In genomic region chr10:133307776-133308430, GRCh38 we compare ENCODE assay signal across 7 cellular contexts. TPM values are rescaled to one million over a fixed set of nuclear protein-coding genes. Genes with fewer than 3 reads are reported as not detected.
DNase-seq lines count a peak whose midpoint lies in the region; ATAC-seq and TF ChIP-seq lines count a peak whose summit lies in the region.

No MANE protein-coding gene starts in this region.

- peaks cover 28% of the 10 kb centered on the region for H3K4me1 ChIP-seq in lower lobe of right lung

- peak overlapping the region; percentile 74 for H3K4me3 ChIP-seq in GM12875 (ENCODE audit: low read depth, low read length)
- peak overlapping the region; percentile 96 for H3K4me3 ChIP-seq in lower lobe of right lung

- TF ChIP-seq CTCF in GM12875 (IDR thresholded peaks at IDR 0.05; ENCODE audit: borderline replicate concordance, insufficient read depth, low read depth, low read length) (peak; percentile 84), lower lobe of right lung (IDR thresholded peaks at IDR 0.05) (peak; percentile 70)

- H3K27ac ChIP-seq in lower lobe of right lung = peak overlapping the region; percentile 99

- H3K36me3 ChIP-seq in lower lobe of right lung = peaks cover 34% of the 10 kb centered on the region

- peak overlapping the region; percentile 99 for H3K27ac Mint-ChIP-seq in dendritic cell treated with granulocyte-macrophage colony-stimulating factor and Interleukin-4, amounts not matched to agents 40 ng/mL and 50 ng/mL, for 4 days

- peak overlapping the region; percentile 96 for H3K4me3 Mint-ChIP-seq in dendritic cell treated with granulocyte-macrophage colony-stimulating factor and Interleukin-4, amounts not matched to agents 40 ng/mL and 50 ng/mL, for 4 days

- no peaks in the 10 kb centered on the region for H3K9me3 ChIP-seq in lower lobe of right lung

- no peaks in the 10 kb centered on the region for H3K27me3 Mint-ChIP-seq in dendritic cell treated with granulocyte-macrophage colony-stimulating factor and Interleukin-4, amounts not matched to agents 40 ng/mL and 50 ng/mL, for 4 days

- H3K36me3 Mint-ChIP-seq in dendritic cell treated with granulocyte-macrophage colony-stimulating factor and Interleukin-4, amounts not matched to agents 40 ng/mL and 50 ng/mL, for 4 days (ENCODE audit: low read depth) = peaks cover 78% of the 10 kb centered on the region

- DNase-seq in NCI-H2081 (lab: John Stamatoyannopoulos, UW) = peak; percentile 64 to 74
- peak; percentile 78 to 81 for DNase-seq in activated CD4-positive, alpha-beta T cell treated with anti-CD3 and anti-CD28 coated beads for 24 hours (ENCODE audit: low read depth in 2 of 2)
- peak; percentile 92 for DNase-seq in lower lobe of right lung
- peak; percentile 55 for DNase-seq in stimulated activated CD8-positive, alpha-beta memory T cell treated with anti-CD3 and anti-CD28 coated beads, Interleukin-12 subunit alpha, Interleukin-12 subunit beta, amount 100 ng/mL, for 24 hours (ENCODE audit: extremely low read depth)

- peak; percentile 37 for ATAC-seq in HG02759 (IDR thresholded peaks at IDR 0.05; ENCODE audit: unreplicated experiment)
- ATAC-seq in lower lobe of right lung = peak; percentile 60 to 64

- H3K9me3 Mint-ChIP-seq in dendritic cell treated with granulocyte-macrophage colony-stimulating factor and Interleukin-4, amounts not matched to agents 40 ng/mL and 50 ng/mL, for 4 days = no peaks in the 10 kb centered on the region

- peaks cover 54% of the 10 kb centered on the region for H3K4me1 Mint-ChIP-seq in dendritic cell treated with granulocyte-macrophage colony-stimulating factor and Interleukin-4, amounts not matched to agents 40 ng/mL and 50 ng/mL, for 4 days (ENCODE audit: low read depth)

- no peaks in the 10 kb centered on the region for H3K27me3 ChIP-seq in lower lobe of right lung (ENCODE audit: low read depth)

- intact Hi-C loops in dendritic cell treated with granulocyte-macrophage colony-stimulating factor and Interleukin-4, amounts not matched to agents 40 ng/mL and 50 ng/mL, for 4 days (cut with micrococcal nuclease) = loop anchor here (1.0 kb wide), 1 partner anchor 49 kb away; no protein-coding TSS in a partner anchor
- intact Hi-C loops in lower lobe of right lung (cut with DNase I) = no loop called here

RNA-seq across cellular contexts. Expression of gene TUBGCP2, which starts 0.8 kb away (rescaled TPM):
- total RNA-seq in lower lobe of right lung = 54.5 TPM

RNA-seq across cellular contexts. Expression of gene ZNF511, which starts 0.8 kb away (rescaled TPM):
- 44.8 TPM for total RNA-seq in lower lobe of right lung

RNA-seq across cellular contexts. Expression of gene CALY, which starts 28.8 kb away (rescaled TPM):
- total RNA-seq in lower lobe of right lung = not detected

RNA-seq across cellular contexts. Expression of gene ADAM8, which starts 31.2 kb away (rescaled TPM):
- 18.7 TPM for total RNA-seq in lower lobe of right lung

RNA-seq across cellular contexts. Expression of gene PRAP1, which starts 39.3 kb away (rescaled TPM):
- total RNA-seq in lower lobe of right lung = not detected

Comparison
In these comparisons a context has a peak if more than half of its experiments do, and no peak if none do; other contexts are left out.
1. Peak in every context shown above with its lines: DNase-seq, ATAC-seq, H3K4me3 ChIP-seq and H3K27ac ChIP-seq.